ENCODE assay signal across 1 cellular context in genomic region chr1:64549464-64550239, GRCh38.
TF ChIP-seq lines count a peak whose summit lies in the region.

No MANE protein-coding gene starts in this region.

TF ChIP-seq in HEK293, 187 proteins besides CTCF, POLR2A, EP300 and RAD21:
- 0 out of 2 replicates have a peak, but pooled peaks have one; percentile 9 for TF ChIP-seq PRDM10 (tag by site-specific recombination; IDR thresholded peaks at IDR 0.05)
- peak; percentile 49; the same call in 1 of the 2 replicates for TF ChIP-seq ZNF600 (tag by site-specific recombination; IDR thresholded peaks at IDR 0.05)
- TF ChIP-seq ZBTB17 (tag by site-specific recombination; IDR thresholded peaks at IDR 0.05), result 0 out of 2 replicates have a peak, but pooled peaks have one; percentile 7
- no peak for TF ChIP-seq PRDM1 (tag by site-specific recombination; IDR thresholded peaks at IDR 0.05)
